ENCODE assay signal across 8 cellular contexts in genomic region chr16:56355786-56356275, GRCh38.
A peak's percentile ranks its signal among the peaks of the same experiment; 100 is the strongest.
DNase-seq lines count a peak whose midpoint lies in the region; ATAC-seq and TF ChIP-seq lines count a peak whose summit lies in the region.

No MANE protein-coding gene starts in this region.

- peaks cover 12% of the 10 kb centered on the region; the same call in 1 of the 2 replicates for H3K36me3 Mint-ChIP-seq in HFFc6 (ENCODE audit: low read depth)
- peaks cover under 1% of the 10 kb centered on the region for H3K36me3 Mint-ChIP-seq in activated CD4-positive, alpha-beta memory T cell treated with anti-CD3 and anti-CD28 coated beads, Interleukin-2, amount 10 ng/mL, durations not matched to agents 7 days and 5 days (ENCODE audit: low read depth)
- peaks cover 18% of the 10 kb centered on the region for H3K36me3 Mint-ChIP-seq in stimulated activated effector memory CD8-positive, alpha-beta T cell treated with anti-CD3 and anti-CD28 coated beads, Interleukin-12 subunit alpha, Interleukin-12 subunit beta, amount 100 ng/mL, for 72 hours

- no peak for TF ChIP-seq CTCF in HFFc6 (IDR thresholded peaks at IDR 0.05)

- H3K27ac Mint-ChIP-seq in HFFc6, result peak overlapping the region; percentile 97
- H3K27ac Mint-ChIP-seq in activated CD4-positive, alpha-beta memory T cell treated with anti-CD3 and anti-CD28 coated beads, Interleukin-2, amount 10 ng/mL, durations not matched to agents 7 days and 5 days, result no peak overlapping the region
- peak overlapping the region; percentile 97 for H3K27ac Mint-ChIP-seq in stimulated activated effector memory CD8-positive, alpha-beta T cell treated with anti-CD3 and anti-CD28 coated beads, Interleukin-12 subunit alpha, Interleukin-12 subunit beta, amount 100 ng/mL, for 72 hours

- DNase-seq in HFFc6, result no peak
- DNase-seq in activated CD4-positive, alpha-beta memory T cell treated with anti-CD3 and anti-CD28 coated beads, Interleukin-2, amount 10 ng/mL, durations not matched to agents 7 days and 5 days, result no peak
- peak; percentile 19 for DNase-seq in left cardiac atrium
- no peak for DNase-seq in stimulated activated effector memory CD8-positive, alpha-beta T cell treated with anti-CD3 and anti-CD28 coated beads, Interleukin-12 subunit alpha, Interleukin-12 subunit beta, amount 100 ng/mL, for 72 hours (ENCODE audit: low spot score in 2 of 2)
- no peak for DNase-seq in AML-193 (lab: John Stamatoyannopoulos, UW)
- DNase-seq in NCI-H1105 (lab: John Stamatoyannopoulos, UW), result no peak
- DNase-seq in anterior cingulate cortex (lab: John Stamatoyannopoulos, UW), result no peak

- peak overlapping the region; percentile 95 for H3K4me3 Mint-ChIP-seq in HFFc6
- H3K4me3 Mint-ChIP-seq in activated CD4-positive, alpha-beta memory T cell treated with anti-CD3 and anti-CD28 coated beads, Interleukin-2, amount 10 ng/mL, durations not matched to agents 7 days and 5 days, result peak overlapping the region; percentile 75
- H3K4me3 Mint-ChIP-seq in stimulated activated effector memory CD8-positive, alpha-beta T cell treated with anti-CD3 and anti-CD28 coated beads, Interleukin-12 subunit alpha, Interleukin-12 subunit beta, amount 100 ng/mL, for 72 hours, result peak overlapping the region; percentile 78

- intact Hi-C loops in left cardiac atrium (cut with DNase I), result no loop called here

- peaks cover 34% of the 10 kb centered on the region for H3K4me1 Mint-ChIP-seq in HFFc6 (ENCODE audit: low read depth)
- peaks cover 22% of the 10 kb centered on the region for H3K4me1 Mint-ChIP-seq in activated CD4-positive, alpha-beta memory T cell treated with anti-CD3 and anti-CD28 coated beads, Interleukin-2, amount 10 ng/mL, durations not matched to agents 7 days and 5 days
- H3K4me1 Mint-ChIP-seq in stimulated activated effector memory CD8-positive, alpha-beta T cell treated with anti-CD3 and anti-CD28 coated beads, Interleukin-12 subunit alpha, Interleukin-12 subunit beta, amount 100 ng/mL, for 72 hours, result peaks cover 34% of the 10 kb centered on the region

- peaks cover 4% of the 10 kb centered on the region for H3K27me3 Mint-ChIP-seq in HFFc6 (ENCODE audit: insufficient read depth)
- peaks cover 2% of the 10 kb centered on the region for H3K27me3 Mint-ChIP-seq in activated CD4-positive, alpha-beta memory T cell treated with anti-CD3 and anti-CD28 coated beads, Interleukin-2, amount 10 ng/mL, durations not matched to agents 7 days and 5 days

- POLR2A ChIA-PET in activated CD4-positive, alpha-beta memory T cell treated with anti-CD3 and anti-CD28 coated beads, Interleukin-2, amount 10 ng/mL, durations not matched to agents 7 days and 5 days (lab: Charles Lee), result interaction anchor here (1.1 kb wide), 1 partner anchor 8 kb away, joined by 3 read pairs; no protein-coding TSS in a partner anchor

- CTCF ChIA-PET in activated CD4-positive, alpha-beta memory T cell treated with anti-CD3 and anti-CD28 coated beads, Interleukin-2, amount 10 ng/mL, durations not matched to agents 7 days and 5 days (lab: Charles Lee), result interaction anchor here (0.7 to 2.3 kb wide), 16 partner anchors 9 to 410 kb away, joined by 3 to 10 read pairs (median 3); no protein-coding TSS in a partner anchor

- ATAC-seq in left cardiac atrium (no peak), GM21381 (IDR thresholded peaks at IDR 0.05; ENCODE audit: unreplicated experiment) (no peak)
- no peak for ATAC-seq in stimulated activated effector memory CD8-positive, alpha-beta T cell treated with anti-CD3 and anti-CD28 coated beads, Interleukin-12 subunit alpha, Interleukin-12 subunit beta, amount 100 ng/mL, for 72 hours

- no peaks in the 10 kb centered on the region for H3K9me3 Mint-ChIP-seq in HFFc6
- H3K9me3 Mint-ChIP-seq in activated CD4-positive, alpha-beta memory T cell treated with anti-CD3 and anti-CD28 coated beads, Interleukin-2, amount 10 ng/mL, durations not matched to agents 7 days and 5 days, result no peaks in the 10 kb centered on the region
- no peaks in the 10 kb centered on the region for H3K9me3 Mint-ChIP-seq in stimulated activated effector memory CD8-positive, alpha-beta T cell treated with anti-CD3 and anti-CD28 coated beads, Interleukin-12 subunit alpha, Interleukin-12 subunit beta, amount 100 ng/mL, for 72 hours
